In genomic region chr5:2753452-2754409, GRCh38 we compare ENCODE assay signal across 12 cellular contexts. TPM values are rescaled to one million over a fixed set of nuclear protein-coding genes. Genes with fewer than 3 reads are reported as not detected.
DNase-seq lines count a peak whose midpoint lies in the region; ATAC-seq and TF ChIP-seq lines count a peak whose summit lies in the region.
"Had no signal": no experiment of that assay in that cellular context is flagged by ENCODE, and none has a peak within 500 bp of the region (broad histone marks: within the 10 kb centered on the region; RNA-seq: fewer than 3 reads in every experiment).

No MANE protein-coding gene starts in this region.

- H3K4me3 Mint-ChIP-seq in endothelial cell (ENCODE audit: unreplicated experiment) = peak overlapping the region; percentile 57
- H3K4me3 Mint-ChIP-seq: activated B cell treated with CpG ODN at 0.5 μM for 24 hours, immature natural killer cell had no signal

- no peak overlapping the region for H2BK5ac ChIP-seq in neuronal stem cell (ENCODE audit: low read length)

- no peaks in the 10 kb centered on the region for H3K9me3 Mint-ChIP-seq in endothelial cell (ENCODE audit: unreplicated experiment)
- H3K9me3 Mint-ChIP-seq: activated B cell treated with CpG ODN at 0.5 μM for 24 hours had no signal

- no peak overlapping the region for H3K4ac ChIP-seq in neuronal stem cell (ENCODE audit: low read length)

- peaks cover 13% of the 10 kb centered on the region for H3K4me1 Mint-ChIP-seq in endothelial cell (ENCODE audit: unreplicated experiment)
- H3K4me1 Mint-ChIP-seq: immature natural killer cell had no signal

- H3K27ac Mint-ChIP-seq in endothelial cell (ENCODE audit: unreplicated experiment) = no peak overlapping the region
- H3K27ac Mint-ChIP-seq: activated B cell treated with CpG ODN at 0.5 μM for 24 hours, immature natural killer cell had no signal

- H4K91ac ChIP-seq in neuronal stem cell (ENCODE audit: low read depth, low read length, poor library complexity) = no peak overlapping the region

- no peak overlapping the region for H3K9ac ChIP-seq in neuronal stem cell (ENCODE audit: low read depth, low read length, poor library complexity)

- H2AK5ac ChIP-seq in neuronal stem cell (ENCODE audit: low read depth, low read length) = no peak overlapping the region

- H3K27ac ChIP-seq in neuronal stem cell (replicated peaks; ENCODE audit: low read length) (no peak overlapping the region), aorta (ENCODE audit: low read depth in 1 of 2, low read length in 2 of 2) (no peak overlapping the region)

- TF ChIP-seq CTCF in endothelial cell (IDR thresholded peaks at IDR 0.05; ENCODE audit: unreplicated experiment) = no peak
- no peak for TF ChIP-seq CTCF in mucosa of descending colon (IDR thresholded peaks at IDR 0.05)

- peaks cover 7% of the 10 kb centered on the region for H3K36me3 Mint-ChIP-seq in endothelial cell (ENCODE audit: low read depth, unreplicated experiment)

- H3K79me1 ChIP-seq in neuronal stem cell (ENCODE audit: low read depth, low read length) = peaks cover 4% of the 10 kb centered on the region

- H3K36me3 ChIP-seq in neuronal stem cell (replicated peaks in 1 of 2; ENCODE audit: control insufficient read depth in 2 of 2, insufficient read depth in 2 of 2, low read length in 2 of 2) (peaks cover 5 to 33% of the 10 kb centered on the region in 2 donors), mucosa of descending colon (ENCODE audit: low read depth) (no peaks in the 10 kb centered on the region), aorta (ENCODE audit: control insufficient read depth in 1 of 2, insufficient read depth in 2 of 2, low read length in 1 of 2) (no peaks in the 10 kb centered on the region)

- H3K27me3 ChIP-seq in neuronal stem cell (ENCODE audit: control insufficient read depth in 3 of 3, insufficient read depth in 3 of 3, low read depth in 1 of 3, low read length in 3 of 3) (peaks cover 0 to 73% (median 5%) of the 10 kb centered on the region in 3 experiments), aorta (ENCODE audit: control insufficient read depth in 1 of 2, insufficient read depth in 2 of 2, low read length in 1 of 2) (no peaks in the 10 kb centered on the region)

- DNase-seq in ELF-1 (ENCODE audit: low read depth, low spot score) (peak; percentile 53), NCI-H128 (lab: John Stamatoyannopoulos, UW; ENCODE audit: unreplicated experiment) (peak; percentile 32), endothelial cell (ENCODE audit: low spot score) (no peak), neuronal stem cell (ENCODE audit: low spot score) (no peak), mucosa of descending colon (no peak), HCEC 1CT (no peak), aorta (no peak)
- DNase-seq in activated CD4-positive, alpha-beta T cell treated with anti-CD3 and anti-CD28 coated beads, Interleukin-2, amount 50 U/mL, for 1 hour = no peak
- DNase-seq: activated B cell treated with CpG ODN at 0.5 μM for 24 hours, immature natural killer cell, SHP77 treated with DMSO at 0.1 percent for 48 hours had no signal

- peaks cover 4 to 35% of the 10 kb centered on the region in 2 donors for H3K9me3 ChIP-seq in neuronal stem cell (replicated peaks in 1 of 2; ENCODE audit: control insufficient read depth in 2 of 2, insufficient read depth in 1 of 2, low read depth in 1 of 2, low read length in 2 of 2)
- H3K9me3 ChIP-seq in mucosa of descending colon = no peaks in the 10 kb centered on the region
- H3K9me3 ChIP-seq in aorta (ENCODE audit: control insufficient read depth, low read length) = no peaks in the 10 kb centered on the region

- no peak overlapping the region for H4K8ac ChIP-seq in neuronal stem cell (ENCODE audit: low read depth, low read length)

- no peak overlapping the region for H3K23ac ChIP-seq in neuronal stem cell (ENCODE audit: low read depth, low read length, poor library complexity)

- H3K4me1 ChIP-seq in neuronal stem cell (ENCODE audit: control insufficient read depth in 2 of 2, insufficient read depth in 1 of 2, low read depth in 1 of 2, low read length in 2 of 2) = peaks cover 13 to 30% of the 10 kb centered on the region in 2 donors
- H3K4me1 ChIP-seq in mucosa of descending colon (ENCODE audit: low read depth) = peaks cover 6% of the 10 kb centered on the region
- H3K4me1 ChIP-seq in aorta (ENCODE audit: control insufficient read depth in 1 of 2, insufficient read depth in 2 of 2, low read length in 2 of 2) = no peaks in the 10 kb centered on the region

- no peak overlapping the region for H3K14ac ChIP-seq in neuronal stem cell (ENCODE audit: low read length)

- no peak overlapping the region for H3K18ac ChIP-seq in neuronal stem cell (ENCODE audit: low read length)

- WGBS in neuronal stem cell (ENCODE audit: extremely low coverage in 2 of 2, insufficient read length in 2 of 2, insufficient replicate concordance in 1 of 2), 2 donors = no CpG with 5 or more reads among the region's 29 CpGs
- 8 to 9% methylated on average over 29 of the region's 29 CpGs for whole genome bisulfite sequencing in aorta, 2 donors

- intact Hi-C loops in mucosa of descending colon (cut with DNase I, micrococcal nuclease) (no loop called here), aorta (cut with DNase I) (no loop called here)

- H2BK120ac ChIP-seq in neuronal stem cell (ENCODE audit: low read depth, low read length) = no peak overlapping the region

- no peak overlapping the region for H2BK15ac ChIP-seq in neuronal stem cell (ENCODE audit: low read length)

- H3K4me2 ChIP-seq in neuronal stem cell (ENCODE audit: insufficient read depth, low read length, poor library complexity, severe bottlenecking) = peak overlapping the region; percentile 96

- H2BK12ac ChIP-seq in neuronal stem cell (ENCODE audit: low read length) = no peak overlapping the region

- peak overlapping the region; percentile 80 for H2AFZ ChIP-seq in neuronal stem cell (ENCODE audit: low read length)

- H3K27me3 Mint-ChIP-seq in endothelial cell (ENCODE audit: unreplicated experiment) = peaks cover 33% of the 10 kb centered on the region

- ATAC-seq in mucosa of descending colon (no peak), aorta (ENCODE audit: low FRiP score) (no peak)

- H3K4me3 ChIP-seq in neuronal stem cell (ENCODE audit: low read length in 2 of 2) (peak overlapping the region in 1 of 2 donors; percentile 95), mucosa of descending colon (no peak overlapping the region), aorta (ENCODE audit: low read length in 2 of 2) (no peak overlapping the region)

RNA-seq across cellular contexts. Expression of gene IRX2, which starts 2.3 kb away (rescaled TPM):
- total RNA-seq in endothelial cell (ENCODE audit: unreplicated experiment) (0.72 TPM), mucosa of descending colon (under 1 TPM in 2 of 3 donors, not detected in 1; 0.09 to 0.51 TPM), aorta (under 1 TPM in 1 of 2 donors, not detected in 1; 0.27 TPM)
- polyA plus RNA-seq in neuronal stem cell (2013, experiment 1 of 2) = 9.6 TPM
- polyA plus RNA-seq in neuronal stem cell (2013, experiment 2 of 2) = 9.3 TPM
- polyA plus RNA-seq in aorta = under 1 TPM in 1 of 2 donors, not detected in 1; 0.20 TPM
- total RNA-seq: activated B cell treated with CpG ODN at 0.5 μM for 24 hours, M059J had no signal
- polyA plus RNA-seq: immature natural killer cell had no signal

Comparison
In these comparisons a context has a peak if more than half of its experiments do, and no peak if none do; other contexts are left out.
1. DNase-seq: peak in ELF-1 (single experiment) and NCI-H128 (single experiment); none in endothelial cell (single experiment), neuronal stem cell (single experiment), mucosa of descending colon (0 of 3), HCEC 1CT (single experiment), activated CD4-positive, alpha-beta T cell treated with anti-CD3 and anti-CD28 coated beads, Interleukin-2, amount 50 U/mL, for 1 hour (single experiment) and aorta (0 of 2).